Comparison of ENCODE assay signal across 23 cellular contexts in the genomic region with DNA sequence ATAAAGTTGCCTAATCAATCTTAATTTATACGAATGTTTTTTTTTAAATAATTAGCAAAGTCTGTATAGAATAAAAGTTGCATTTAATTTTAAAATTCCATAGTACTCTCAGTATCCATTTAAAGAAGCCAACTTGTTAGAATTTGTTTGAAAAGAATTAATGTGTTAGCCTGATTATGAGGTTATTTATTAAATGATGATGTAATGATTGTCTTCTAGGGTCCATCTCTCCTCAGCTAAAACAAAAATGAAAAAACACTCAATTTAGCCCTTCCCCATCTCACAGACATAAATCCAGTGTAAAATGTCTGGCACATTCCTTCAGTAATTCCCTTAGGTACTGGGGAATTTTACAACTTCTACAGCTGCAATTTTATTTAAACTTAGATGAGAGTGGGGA.
DNase-seq lines count a peak whose midpoint lies in the region; ATAC-seq, FAIRE-seq and TF ChIP-seq lines count a peak whose summit lies in the region.
"Had no signal": no experiment of that assay in that cellular context is flagged by ENCODE, and none has a peak within 500 bp of the region (broad histone marks: within the 10 kb centered on the region; RNA-seq: fewer than 3 reads in every experiment).

No MANE protein-coding gene starts in this region.

- peaks cover 14% of the 10 kb centered on the region for H3K4me1 Mint-ChIP-seq in osteocyte (ENCODE audit: unreplicated experiment)

- POLR2A ChIA-PET in GM12878 (lab: Charles Lee): no interaction called here

- WGBS in GM12878 (ENCODE audit: insufficient coverage, insufficient replicate concordance, low lambda C conversion rate, missing lambda C conversion rate): 100% methylated on average over 1 of the region's 1 CpG

- no peak overlapping the region for H3K9ac ChIP-seq in GM12878 (ENCODE audit: control insufficient read depth, insufficient read depth, low read length)
- H3K9ac ChIP-seq: BLaER1, SK-N-SH had no signal

- no peak overlapping the region for H3K4me2 ChIP-seq in GM12878 (ENCODE audit: control insufficient read depth, insufficient read depth)
- H3K4me2 ChIP-seq: BLaER1, SK-N-SH had no signal

- H3K79me2 ChIP-seq in GM12878 (ENCODE audit: control insufficient read depth, insufficient read depth, low read length): peaks cover 4% of the 10 kb centered on the region

- no peak for ATAC-seq in GM12878
- ATAC-seq in HG03108 (IDR thresholded peaks at IDR 0.05; ENCODE audit: unreplicated experiment): no peak
- ATAC-seq: PC-3 had no signal

- in situ Hi-C loops in GM12878 (cut with MboI): loop anchor here (25.0 kb wide), 2 partner anchors 1504 to 1729 kb away; no protein-coding TSS in a partner anchor

- no TSS peak for BruUV-seq in GM12878 (replicated peaks; lab: Mats Ljungman, UMichigan)

- H3K9me3 ChIP-seq in GM12878 (replicated peaks; ENCODE audit: control insufficient read depth, insufficient read depth, low read length): no peaks in the 10 kb centered on the region; the same call in 1 of the 3 replicates
- H3K9me3 ChIP-seq: BLaER1, HAP-1, SK-N-SH had no signal

- peaks cover 16% of the 10 kb centered on the region for H3K36me3 Mint-ChIP-seq in osteocyte (ENCODE audit: unreplicated experiment)

- no peaks in the 10 kb centered on the region for H4K20me1 ChIP-seq in GM12878 (ENCODE audit: control insufficient read depth, insufficient read depth)
- H4K20me1 ChIP-seq: BLaER1 had no signal

- H3K27ac Mint-ChIP-seq in osteocyte (ENCODE audit: unreplicated experiment): peak overlapping the region; percentile 28
- H3K27ac Mint-ChIP-seq: CD4-positive, CD25-positive, alpha-beta regulatory T cell had no signal

- no peak for FAIRE-seq in GM12878 (lab: Jason Lieb, UNC)
- FAIRE-seq: GM12891 had no signal

- RAD21 ChIA-PET in GM12878 (lab: Charles Lee; ENCODE audit: unreplicated experiment): no interaction called here

- TF ChIP-seq RAD21 in GM12878 (IDR thresholded peaks at IDR 0.05; ENCODE audit: insufficient read depth, low read depth, low read length): no peak

- TF ChIP-seq CTCF in GM12878 (IDR thresholded peaks at IDR 0.05 in 2 of 3, conservative IDR thresholded peaks at IDR 0.05 in 1 of 3; ENCODE audit: control insufficient read depth in 2 of 3, extremely low read depth in 1 of 3, insufficient read depth in 1 of 3, low read depth in 3 of 3, low read length in 3 of 3) (no peak), fibroblast of the aortic adventitia (IDR thresholded peaks at IDR 0.05; ENCODE audit: insufficient read depth, low read length) (no peak), osteocyte (IDR thresholded peaks at IDR 0.05) (no peak)

- intact Hi-C loops in GM12878 (cut with micrococcal nuclease; ENCODE audit: unreplicated experiment): no loop called here

- H3K27me3 Mint-ChIP-seq in osteocyte (ENCODE audit: unreplicated experiment): no peaks in the 10 kb centered on the region
- H3K27me3 Mint-ChIP-seq: CD4-positive, CD25-positive, alpha-beta regulatory T cell had no signal

- CTCF ChIA-PET in GM12878 (lab: Yijun Ruan, JAX): interaction anchor here (0.7 to 1.6 kb wide), 4 partner anchors 62 to 268 kb away, joined by 3 read pairs; no protein-coding TSS in a partner anchor

- TF ChIP-seq EP300 in GM12878 (IDR thresholded peaks at IDR 0.05; ENCODE audit: borderline replicate concordance in 1 of 2, control insufficient read depth in 1 of 2, low read depth in 2 of 2, low read length in 2 of 2): no peak

- H3K27ac ChIP-seq in GM12878 (ENCODE audit: control insufficient read depth, insufficient read depth): no peak overlapping the region
- H3K27ac ChIP-seq: BLaER1 had no signal

- no peaks in the 10 kb centered on the region for H3K9me3 Mint-ChIP-seq in osteocyte (ENCODE audit: unreplicated experiment)
- H3K9me3 Mint-ChIP-seq: CD4-positive, CD25-positive, alpha-beta regulatory T cell had no signal

- H3K4me3 ChIP-seq in GM12878 (no peak overlapping the region), fibroblast of the aortic adventitia (ENCODE audit: low read depth, low read length) (no peak overlapping the region)
- H3K4me3 ChIP-seq: BLaER1, HAP-1 had no signal

- DNase-seq in GM03348 (ENCODE audit: low spot score): peak; percentile 6
- DNase-seq in GM12878 (ENCODE audit: low read depth, low spot score): no peak
- peak; percentile 15 for DNase-seq in fibroblast of the aortic adventitia (ENCODE audit: low read depth)
- DNase-seq in osteocyte (ENCODE audit: extremely low spot score, unreplicated experiment): no peak
- no peak for DNase-seq in ureter (ENCODE audit: low spot score)
- DNase-seq in foreskin melanocyte: no peak
- DNase-seq: GOT3; Kasumi-1; MV-4-11; NCI-H1105 treated with DMSO at 0.1 percent for 48 hours; NCI-H146; NCI-H2029; NCI-H446; NCI-H524 treated with DMSO at 0.1 percent for 48 hours; NCI-H82; NK-92 treated with Interleukin-12 subunit alpha and Interleukin-12 subunit beta, amount 100 ng/mL, for 24 hours; PC-3; SK-N-SH had no signal

- no peaks in the 10 kb centered on the region for H3K27me3 ChIP-seq in GM12878 (replicated peaks in 1 of 2; ENCODE audit: control insufficient read depth in 2 of 2, insufficient read depth in 2 of 2, low read length in 1 of 2)
- H3K27me3 ChIP-seq: BLaER1 had no signal

- H3K4me1 ChIP-seq in GM12878 (ENCODE audit: control insufficient read depth, insufficient read depth, low read length): peaks cover 12% of the 10 kb centered on the region
- H3K4me1 ChIP-seq: HAP-1 had no signal

- no peak overlapping the region for H3K4me3 Mint-ChIP-seq in osteocyte (ENCODE audit: unreplicated experiment)
- H3K4me3 Mint-ChIP-seq: CD4-positive, CD25-positive, alpha-beta regulatory T cell had no signal

- SMC1A ChIA-PET in GM12878 (lab: Charles Lee; ENCODE audit: uncharacterized antibody, unreplicated experiment): interaction anchor here (0.7 to 2.1 kb wide), 5 partner anchors 9 to 605 kb away, joined by 3 to 14 read pairs (median 4); no protein-coding TSS in a partner anchor

- TF ChIP-seq POLR2A in GM12878 (IDR thresholded peaks at IDR 0.05; ENCODE audit: low read depth, low read length): no peak

- H3K36me3 ChIP-seq in GM12878 (ENCODE audit: control insufficient read depth in 2 of 2, insufficient read depth in 2 of 2, low read length in 1 of 2): peaks cover 0 to 12% of the 10 kb centered on the region in 2 experiments

- H2AFZ ChIP-seq in GM12878 (ENCODE audit: control insufficient read depth, low read depth, low read length): no peak overlapping the region

TF ChIP-seq in GM12878, 131 proteins besides CTCF, POLR2A, EP300 and RAD21 (continues in another document):
- TF ChIP-seq ATF7 (IDR thresholded peaks at IDR 0.05; ENCODE audit: low read depth) (peak; percentile 77), CUX1 (IDR thresholded peaks at IDR 0.05; ENCODE audit: insufficient replicate concordance, low read depth, low read length) (no peak)

Comparison
In these comparisons a context has a peak if more than half of its experiments do, and no peak if none do; other contexts are left out.
1. DNase-seq: peak in GM03348 (single experiment) and fibroblast of the aortic adventitia (single experiment); none in GM12878 (single experiment), osteocyte (single experiment), ureter (single experiment) and foreskin melanocyte (single experiment).